In the genomic region with DNA sequence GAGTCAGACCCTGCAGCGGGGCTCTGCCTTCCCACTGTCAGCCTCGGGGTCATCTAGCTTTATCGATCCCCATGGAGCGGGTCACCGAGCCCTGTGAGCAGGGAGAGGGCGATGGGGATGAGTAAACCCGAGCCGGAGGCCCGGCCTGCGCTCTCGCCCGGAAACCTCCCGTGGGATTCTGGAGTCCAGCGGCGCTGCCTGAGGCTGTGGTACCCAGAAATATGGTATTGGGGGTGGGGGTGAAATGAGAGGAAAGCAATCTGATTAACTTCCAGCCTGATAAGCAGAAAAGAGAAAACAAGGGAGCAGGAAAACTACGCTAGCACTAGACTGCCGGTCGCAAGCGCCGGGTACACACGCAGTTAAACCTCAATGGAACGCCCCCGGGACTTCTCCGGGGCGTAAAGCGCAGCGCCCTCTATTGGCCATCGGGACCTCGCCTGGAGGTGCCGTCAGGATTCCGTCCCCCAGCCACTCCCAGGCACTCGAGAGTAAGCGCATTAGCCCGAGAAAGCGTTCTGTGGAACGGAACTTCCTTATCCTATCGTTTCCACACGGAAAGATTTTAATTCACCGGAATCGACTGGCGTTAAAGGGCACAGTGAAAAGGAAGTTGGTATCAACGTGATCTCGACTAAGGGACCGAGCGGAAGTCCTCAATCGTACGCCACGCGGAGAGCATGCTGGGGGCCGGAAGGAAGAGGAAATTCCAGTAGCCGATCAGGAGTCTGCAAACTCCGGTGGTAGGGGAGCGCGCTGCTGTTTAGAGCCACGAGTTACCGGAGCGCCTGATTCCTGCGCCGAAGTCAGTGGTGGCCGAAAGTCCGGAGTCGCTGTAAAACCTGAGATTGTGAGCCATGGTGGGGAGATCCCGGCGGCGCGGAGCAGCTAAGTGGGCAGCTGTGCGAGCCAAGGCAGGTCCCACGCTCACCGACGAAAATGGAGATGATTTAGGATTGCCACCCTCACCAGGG, we compare ENCODE assay signal across 8 cellular contexts. TPM values are rescaled to one million over a fixed set of nuclear protein-coding genes. Genes with fewer than 3 reads are reported as not detected.
DNase-seq lines count a peak whose midpoint lies in the region; ATAC-seq and TF ChIP-seq lines count a peak whose summit lies in the region.

A gene with protein sequence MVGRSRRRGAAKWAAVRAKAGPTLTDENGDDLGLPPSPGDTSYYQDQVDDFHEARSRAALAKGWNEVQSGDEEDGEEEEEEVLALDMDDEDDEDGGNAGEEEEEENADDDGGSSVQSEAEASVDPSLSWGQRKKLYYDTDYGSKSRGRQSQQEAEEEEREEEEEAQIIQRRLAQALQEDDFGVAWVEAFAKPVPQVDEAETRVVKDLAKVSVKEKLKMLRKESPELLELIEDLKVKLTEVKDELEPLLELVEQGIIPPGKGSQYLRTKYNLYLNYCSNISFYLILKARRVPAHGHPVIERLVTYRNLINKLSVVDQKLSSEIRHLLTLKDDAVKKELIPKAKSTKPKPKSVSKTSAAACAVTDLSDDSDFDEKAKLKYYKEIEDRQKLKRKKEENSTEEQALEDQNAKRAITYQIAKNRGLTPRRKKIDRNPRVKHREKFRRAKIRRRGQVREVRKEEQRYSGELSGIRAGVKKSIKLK (plus strand): TSS at position 712 of the 974 bp plus-strand sequence. CDS start 146 bp downstream, at position 858.

- ATAC-seq in GM21515 (IDR thresholded peaks at IDR 0.05; ENCODE audit: unreplicated experiment), result peak; percentile 92

- peaks cover 20% of the 10 kb centered on the region for H4K20me1 ChIP-seq in OCI-LY7 (ENCODE audit: insufficient read depth, low read length)

- peak within 1 kb of the TSS; percentile 99 for H3K4me2 ChIP-seq in OCI-LY7 (ENCODE audit: low read length)

- H3K27ac ChIP-seq in OCI-LY7 (ENCODE audit: low read depth, low read length, poor library complexity, severe bottlenecking), result peak within 1 kb of the TSS; percentile 84

- peaks cover 67% of the 10 kb centered on the region for H3K79me2 ChIP-seq in OCI-LY7 (ENCODE audit: insufficient read depth, low read depth, low read length)

- peak; percentile 99 for TF ChIP-seq CTCF in OCI-LY7 (conservative IDR thresholded peaks at IDR 0.05; ENCODE audit: low read length)

- H3K36me3 ChIP-seq in OCI-LY7 (ENCODE audit: insufficient read depth, low read length), result peaks cover 40% of the 10 kb centered on the region

- DNase-seq in DMS 273 treated with DMSO at 0.1 percent for 48 hours (lab: John Stamatoyannopoulos, UW) (peak; percentile 94), HuH-7.5 (ENCODE audit: low spot score) (peak; percentile 58), OCI-LY7 (ENCODE audit: low spot score) (peak; percentile 96), activated T-cell treated with anti-CD3 and anti-CD28 coated beads for 24 hours (ENCODE audit: low read depth) (peak; percentile 96), epidermal melanocyte (ENCODE audit: insufficient read length, low spot score) (peak; percentile 80)
- peak; percentile 91 for DNase-seq in stimulated activated CD8-positive, alpha-beta memory T cell treated with anti-CD3 and anti-CD28 coated beads, Interleukin-4, amount 100 ng/mL, for 24 hours (ENCODE audit: low read depth)

- H3K27me3 ChIP-seq in mononuclear cell (ENCODE audit: insufficient read depth, low read length), result no peaks in the 10 kb centered on the region

- H3K4me3 ChIP-seq in OCI-LY7 (ENCODE audit: low read depth, low read length, poor library complexity, severe bottlenecking) (peak within 1 kb of the TSS; percentile 88), mononuclear cell (ENCODE audit: low read length) (peak within 1 kb of the TSS; percentile 89)

- peak within 1 kb of the TSS; percentile 78; the same call in 1 of the 2 replicates for H2AFZ ChIP-seq in OCI-LY7 (ENCODE audit: low read length)

- intact Hi-C loops in OCI-LY7 (cut with micrococcal nuclease; ENCODE audit: unreplicated experiment), result loop anchor here (1.0 to 5.0 kb wide), 6 partner anchors 16 to 239 kb away; a partner anchor contains a TSS

- no peaks in the 10 kb centered on the region for H3K9me2 ChIP-seq in OCI-LY7 (ENCODE audit: insufficient read depth, low read length)

- H3K4me1 ChIP-seq in OCI-LY7 (ENCODE audit: insufficient read depth, low read length, poor library complexity, severe bottlenecking) (peaks cover 60% of the 10 kb centered on the region), mononuclear cell (ENCODE audit: insufficient read depth, low read length) (peaks cover 44% of the 10 kb centered on the region)

- H3K9me3 ChIP-seq in OCI-LY7 (ENCODE audit: low read length), result no peaks in the 10 kb centered on the region
- no peaks in the 10 kb centered on the region for H3K9me3 ChIP-seq in mononuclear cell (ENCODE audit: low read depth, low read length)

- TSS peak; percentile 99 for BruUV-seq in OCI-LY7 (replicated peaks; lab: Mats Ljungman, UMichigan)

- POLR2A ChIA-PET in OCI-LY7 (lab: Charles Lee), result interaction anchor here (0.6 to 8.6 kb wide), 14 partner anchors 8 to 307 kb away, joined by 3 to 127 read pairs (median 5); a partner anchor contains a TSS

- CTCF ChIA-PET in OCI-LY7 (lab: Charles Lee; ENCODE audit: unreplicated experiment), result interaction anchor here (0.9 kb wide), 1 partner anchor 11 kb away, joined by 4 read pairs; no protein-coding TSS in a partner anchor

RNA-seq across cellular contexts. Expression of the gene that starts here (rescaled TPM):
- total RNA-seq in OCI-LY7 (2014; rRNA removed; shearing (Covaris generic)), result 34.0 and 51.5 TPM in 2 replicates
- total RNA-seq in OCI-LY7 (2022), result 54.8 and 57.8 TPM in 2 replicates
- total RNA-seq in mononuclear cell, result 15.4 TPM

Comparison
In these comparisons a context has a peak if more than half of its experiments do, and no peak if none do; other contexts are left out.
1. Peak in every context shown above with its lines: DNase-seq, ATAC-seq, H3K4me3 ChIP-seq and H3K27ac ChIP-seq.